In genomic region chr19:18428837-18429674, GRCh38 we compare ENCODE assay signal across 9 cellular contexts. TPM values are rescaled to one million over a fixed set of nuclear protein-coding genes. Genes with fewer than 3 reads are reported as not detected.
DNase-seq lines count a peak whose midpoint lies in the region; ATAC-seq, FAIRE-seq and TF ChIP-seq lines count a peak whose summit lies in the region.
"Had no signal": no experiment of that assay in that cellular context is flagged by ENCODE, and none has a peak within 500 bp of the region (broad histone marks: within the 10 kb centered on the region; RNA-seq: fewer than 3 reads in every experiment).

No MANE protein-coding gene starts in this region.

- DNase-seq in DMS79 (lab: John Stamatoyannopoulos, UW) (peak; percentile 83), H54 (ENCODE audit: insufficient read length, low spot score) (peak; percentile 94), NCI-H146 treated with DMSO at 0.1 percent for 48 hours (lab: John Stamatoyannopoulos, UW; ENCODE audit: unreplicated experiment) (peak; percentile 75), left lobe of liver (ENCODE audit: low spot score) (no peak), GM19240 (ENCODE audit: insufficient read length, low spot score) (no peak)
- DNase-seq in activated CD4-positive, alpha-beta T cell treated with anti-CD3 and anti-CD28 coated beads for 24 hours (ENCODE audit: low read depth in 2 of 2) = peak; percentile 49 to 59
- DNase-seq in stimulated activated CD4-positive, alpha-beta T cell treated with anti-CD3 and anti-CD28 coated beads, TNF-alpha, amount 100 ng/mL, for 4 hours (ENCODE audit: low read depth in 3 of 3) = peak in 2 of 3 experiments; percentile 52 to 57

- H3K27ac ChIP-seq in cingulate gyrus (ENCODE audit: low read depth, low read length) = peak overlapping the region; percentile 81

- FAIRE-seq in H54 (lab: Jason Lieb, UNC) = no peak

- ATAC-seq in left lobe of liver = peak; percentile 32

- peak; percentile 15; the same call in 1 of the 2 replicates for TF ChIP-seq POLR2A in H54 (IDR thresholded peaks at IDR 0.05; ENCODE audit: low read depth, low read length)

RNA-seq across cellular contexts. Expression of gene ISYNA1, which starts 8.9 kb away (rescaled TPM):
- 10.2 TPM for total RNA-seq in left lobe of liver

RNA-seq across cellular contexts. Expression of gene SSBP4, which starts 9.9 kb away (rescaled TPM):
- 18.4 TPM for total RNA-seq in left lobe of liver

RNA-seq across cellular contexts. Expression of gene LRRC25, which starts 31.6 kb away (rescaled TPM):
- total RNA-seq in left lobe of liver = 2.2 TPM
- total RNA-seq: SK-MEL-5 had no signal

RNA-seq across cellular contexts. Expression of gene GDF15, which starts 43.1 kb away (rescaled TPM):
- total RNA-seq in left lobe of liver = 3.2 TPM

Comparison
In these comparisons a context has a peak if more than half of its experiments do, and no peak if none do; other contexts are left out.
1. DNase-seq: peak in DMS79 (single experiment), H54 (single experiment), NCI-H146 treated with DMSO at 0.1 percent for 48 hours (single experiment), activated CD4-positive, alpha-beta T cell treated with anti-CD3 and anti-CD28 coated beads for 24 hours (2 of 2) and stimulated activated CD4-positive, alpha-beta T cell treated with anti-CD3 and anti-CD28 coated beads, TNF-alpha, amount 100 ng/mL, for 4 hours (2 of 3); none in left lobe of liver (single experiment) and GM19240 (single experiment).